Comparison of ENCODE assay signal across 1 cellular context in genomic region chr4:138235419-138235952, GRCh38.
TF ChIP-seq lines count a peak whose summit lies in the region.

No MANE protein-coding gene starts in this region.

TF ChIP-seq in K562, 482 proteins besides CTCF, POLR2A, EP300 and RAD21 (continued from another document and continues in another):
- TF ChIP-seq ATF3 (IDR thresholded peaks at IDR 0.05) (peak; percentile 89), ATF3 (CRISPR knock-in tag; conservative IDR thresholded peaks at IDR 0.05) (peak; percentile 44; the same call in 1 of the 2 replicates), ESRRB (CRISPR knock-in tag; IDR thresholded peaks at IDR 0.05; ENCODE audit: borderline replicate concordance) (no peak), PCBP2 (IDR thresholded peaks at IDR 0.05; ENCODE audit: low read depth, low read length, poor library complexity, severe bottlenecking) (no peak), GABPA (tag; conservative IDR thresholded peaks at IDR 0.05; ENCODE audit: low read depth) (no peak), FOSL1 (tag; conservative IDR thresholded peaks at IDR 0.05) (peak; percentile 80), POU5F1 (IDR thresholded peaks at IDR 0.05; ENCODE audit: borderline replicate concordance, low read depth, low read length, partially characterized antibody) (no peak), NELFE (IDR thresholded peaks at IDR 0.05; ENCODE audit: insufficient read depth, insufficient read length) (no peak), JUND (IDR thresholded peaks at IDR 0.05; ENCODE audit: borderline replicate concordance, low read depth, low read length) (peak; percentile 82), JUND (tag; IDR thresholded peaks at IDR 0.05; ENCODE audit: borderline replicate concordance, low read depth, low read length) (peak; percentile 88), MBD2 (IDR thresholded peaks at IDR 0.05; ENCODE audit: borderline replicate concordance, low read depth) (no peak), NCOA2 (IDR thresholded peaks at IDR 0.05; ENCODE audit: partially characterized antibody in 2 of 2) (peak; percentile 16 to 35), SFPQ (IDR thresholded peaks at IDR 0.05; ENCODE audit: low read depth, low read length) (no peak), CEBPB (tag; IDR thresholded peaks at IDR 0.05) (no peak), ZFP1 (CRISPR knock-in tag; IDR thresholded peaks at IDR 0.05) (no peak), MECOM (CRISPR knock-in tag; IDR thresholded peaks at IDR 0.05) (no peak), CBFB (CRISPR knock-in tag; IDR thresholded peaks at IDR 0.05) (no peak), PRMT5 (CRISPR knock-in tag; IDR thresholded peaks at IDR 0.05) (no peak), ZNF384 (IDR thresholded peaks at IDR 0.05; ENCODE audit: low read depth, low read length) (no peak), ATF7 (IDR thresholded peaks at IDR 0.05) (peak; percentile 94), SMARCE1 (IDR thresholded peaks at IDR 0.05) (peak; percentile 81), DPF2 (IDR thresholded peaks at IDR 0.05) (peak; percentile 93), MAFF (IDR thresholded peaks at IDR 0.05; ENCODE audit: low read length) (peak; percentile 93), ZNF395 (CRISPR knock-in tag; IDR thresholded peaks at IDR 0.05) (peak; percentile 62; the same call in 1 of the 2 replicates), RBFOX2 (IDR thresholded peaks at IDR 0.05; ENCODE audit: low read depth, low read length) (peak; percentile 63; the same call in 1 of the 2 replicates), ZBTB2 (IDR thresholded peaks at IDR 0.05) (peak; percentile 58), NBN (IDR thresholded peaks at IDR 0.05; ENCODE audit: low read depth) (no peak), POLR3A (IDR thresholded peaks at IDR 0.05; ENCODE audit: borderline replicate concordance, extremely low read depth, insufficient read depth, insufficient read length) (no peak), CTBP1 (IDR thresholded peaks at IDR 0.05; ENCODE audit: borderline replicate concordance) (no peak), NR2C1 (IDR thresholded peaks at IDR 0.05) (no peak), NR2C1 (tag; IDR thresholded peaks at IDR 0.05) (0 out of 2 replicates have a peak, but pooled peaks have one; percentile 11), ZNF318 (IDR thresholded peaks at IDR 0.05; ENCODE audit: borderline replicate concordance in 1 of 2, low read depth in 1 of 2) (peak in 1 of 2 experiments; percentile 77; a peak in 2 of 4 replicates), MAFK (IDR thresholded peaks at IDR 0.05; ENCODE audit: low read length) (peak; percentile 89), HMG20A (CRISPR knock-in tag; conservative IDR thresholded peaks at IDR 0.05) (0 out of 2 replicates have a peak, but pooled peaks have one; percentile 55), PTRF (tag; IDR thresholded peaks at IDR 0.05) (no peak), RCOR1 (IDR thresholded peaks at IDR 0.05; ENCODE audit: borderline replicate concordance in 1 of 2, low read depth in 2 of 2, low read length in 2 of 2) (peak; percentile 48 to 93; a peak in 2 of 4 replicates), CREM (IDR thresholded peaks at IDR 0.05; ENCODE audit: low read depth) (peak; percentile 78), ARNT (IDR thresholded peaks at IDR 0.05) (peak in 1 of 2 experiments; percentile 78; a peak in 2 of 4 replicates)
- TF ChIP-seq, protein P1, sequence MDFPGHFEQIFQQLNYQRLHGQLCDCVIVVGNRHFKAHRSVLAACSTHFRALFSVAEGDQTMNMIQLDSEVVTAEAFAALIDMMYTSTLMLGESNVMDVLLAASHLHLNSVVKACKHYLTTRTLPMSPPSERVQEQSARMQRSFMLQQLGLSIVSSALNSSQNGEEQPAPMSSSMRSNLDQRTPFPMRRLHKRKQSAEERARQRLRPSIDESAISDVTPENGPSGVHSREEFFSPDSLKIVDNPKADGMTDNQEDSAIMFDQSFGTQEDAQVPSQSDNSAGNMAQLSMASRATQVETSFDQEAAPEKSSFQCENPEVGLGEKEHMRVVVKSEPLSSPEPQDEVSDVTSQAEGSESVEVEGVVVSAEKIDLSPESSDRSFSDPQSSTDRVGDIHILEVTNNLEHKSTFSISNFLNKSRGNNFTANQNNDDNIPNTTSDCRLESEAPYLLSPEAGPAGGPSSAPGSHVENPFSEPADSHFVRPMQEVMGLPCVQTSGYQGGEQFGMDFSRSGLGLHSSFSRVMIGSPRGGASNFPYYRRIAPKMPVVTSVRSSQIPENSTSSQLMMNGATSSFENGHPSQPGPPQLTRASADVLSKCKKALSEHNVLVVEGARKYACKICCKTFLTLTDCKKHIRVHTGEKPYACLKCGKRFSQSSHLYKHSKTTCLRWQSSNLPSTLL (IDR thresholded peaks at IDR 0.05) = no peak
- TF ChIP-seq, protein P2, sequence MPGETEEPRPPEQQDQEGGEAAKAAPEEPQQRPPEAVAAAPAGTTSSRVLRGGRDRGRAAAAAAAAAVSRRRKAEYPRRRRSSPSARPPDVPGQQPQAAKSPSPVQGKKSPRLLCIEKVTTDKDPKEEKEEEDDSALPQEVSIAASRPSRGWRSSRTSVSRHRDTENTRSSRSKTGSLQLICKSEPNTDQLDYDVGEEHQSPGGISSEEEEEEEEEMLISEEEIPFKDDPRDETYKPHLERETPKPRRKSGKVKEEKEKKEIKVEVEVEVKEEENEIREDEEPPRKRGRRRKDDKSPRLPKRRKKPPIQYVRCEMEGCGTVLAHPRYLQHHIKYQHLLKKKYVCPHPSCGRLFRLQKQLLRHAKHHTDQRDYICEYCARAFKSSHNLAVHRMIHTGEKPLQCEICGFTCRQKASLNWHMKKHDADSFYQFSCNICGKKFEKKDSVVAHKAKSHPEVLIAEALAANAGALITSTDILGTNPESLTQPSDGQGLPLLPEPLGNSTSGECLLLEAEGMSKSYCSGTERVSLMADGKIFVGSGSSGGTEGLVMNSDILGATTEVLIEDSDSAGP (CRISPR knock-in tag; IDR thresholded peaks at IDR 0.05) = no peak
- TF ChIP-seq, protein P3, sequence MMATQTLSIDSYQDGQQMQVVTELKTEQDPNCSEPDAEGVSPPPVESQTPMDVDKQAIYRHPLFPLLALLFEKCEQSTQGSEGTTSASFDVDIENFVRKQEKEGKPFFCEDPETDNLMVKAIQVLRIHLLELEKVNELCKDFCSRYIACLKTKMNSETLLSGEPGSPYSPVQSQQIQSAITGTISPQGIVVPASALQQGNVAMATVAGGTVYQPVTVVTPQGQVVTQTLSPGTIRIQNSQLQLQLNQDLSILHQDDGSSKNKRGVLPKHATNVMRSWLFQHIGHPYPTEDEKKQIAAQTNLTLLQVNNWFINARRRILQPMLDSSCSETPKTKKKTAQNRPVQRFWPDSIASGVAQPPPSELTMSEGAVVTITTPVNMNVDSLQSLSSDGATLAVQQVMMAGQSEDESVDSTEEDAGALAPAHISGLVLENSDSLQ (IDR thresholded peaks at IDR 0.05) = peak; percentile 5; the same call in 1 of the 2 replicates
